Comparison of ENCODE assay signal across 10 cellular contexts in genomic region chr1:155009742-155010141, GRCh38. TPM values are rescaled to one million over a fixed set of nuclear protein-coding genes. Genes with fewer than 3 reads are reported as not detected.
DNase-seq lines count a peak whose midpoint lies in the region; ATAC-seq and TF ChIP-seq lines count a peak whose summit lies in the region.
"Had no signal": no experiment of that assay in that cellular context is flagged by ENCODE, and none has a peak within 500 bp of the region (broad histone marks: within the 10 kb centered on the region; RNA-seq: fewer than 3 reads in every experiment).

No MANE protein-coding gene starts in this region.

- CTCF ChIA-PET in Caco-2 (lab: Charles Lee) = interaction anchor here (0.6 to 2.3 kb wide), 2 partner anchors 8 to 17 kb away, joined by 3 to 10 read pairs; partner anchors contain the start of gene LENEP

- H3K27me3 Mint-ChIP-seq in Caco-2 (ENCODE audit: insufficient read depth, unreplicated experiment) (no peaks in the 10 kb centered on the region), T-helper 17 cell (no peaks in the 10 kb centered on the region)

- H3K9me3 Mint-ChIP-seq in Caco-2 (ENCODE audit: unreplicated experiment) = no peaks in the 10 kb centered on the region

- H3K27ac ChIP-seq in esophagus (ENCODE audit: low read depth in 2 of 2, low read length in 1 of 2) (peak overlapping the region; percentile 98), spleen (peak overlapping the region in 7 of 8 donors; percentile 60 to 99 (median 95))

- H3K9me3 ChIP-seq in Caco-2 (no peaks in the 10 kb centered on the region), T-helper 17 cell (ENCODE audit: control insufficient read depth, low read length, poor library complexity, severe bottlenecking) (no peaks in the 10 kb centered on the region), esophagus (ENCODE audit: control insufficient read depth in 2 of 2, insufficient read depth in 1 of 2, low read depth in 1 of 2, low read length in 1 of 2) (no peaks in the 10 kb centered on the region), spleen (no peaks in the 10 kb centered on the region)

- BruUV-seq in Caco-2 (replicated peaks; lab: Mats Ljungman, UMichigan) = no TSS peak

- H3K36me3 Mint-ChIP-seq in Caco-2 (ENCODE audit: insufficient read depth, unreplicated experiment) (peaks cover 35% of the 10 kb centered on the region), T-helper 17 cell (ENCODE audit: low read depth) (peaks cover 7% of the 10 kb centered on the region)

- DNase-seq in Caco-2 (no peak), T-helper 17 cell (no peak), spleen (peak; percentile 48), NCI-H2029 (lab: John Stamatoyannopoulos, UW) (no peak), NCI-H2081 (lab: John Stamatoyannopoulos, UW) (no peak)
- DNase-seq in stimulated activated CD4-positive, alpha-beta T cell treated with anti-CD3 and anti-CD28 coated beads, Interleukin-12 subunit alpha, Interleukin-12 subunit beta, amount 100 ng/mL, for 4 hours = no peak
- DNase-seq: NCI-H2107 had no signal

- POLR2A ChIA-PET in Caco-2 (lab: Charles Lee) = no interaction called here

- H3K4me3 ChIP-seq in Caco-2 (ENCODE audit: low read depth, low read length) (no peak overlapping the region), esophagus (ENCODE audit: low read depth in 1 of 2, low read length in 2 of 2) (peak overlapping the region; percentile 66 to 87), spleen (peak overlapping the region in 7 of 8 donors; percentile 14 to 76 (median 35))

- peaks cover 3% of the 10 kb centered on the region; the same call in 1 of the 2 replicates for H3K36me3 ChIP-seq in Caco-2 (ENCODE audit: control insufficient read depth, insufficient read depth, low read length)
- H3K36me3 ChIP-seq in esophagus (ENCODE audit: control insufficient read depth in 2 of 2, insufficient read depth in 2 of 2, low read length in 1 of 2) = peaks cover 6 to 18% of the 10 kb centered on the region in 2 donors
- H3K36me3 ChIP-seq in spleen = peaks cover 0 to 22% (median 6%) of the 10 kb centered on the region in 6 donors

- no peak for TF ChIP-seq POLR2A in spleen (IDR thresholded peaks at IDR 0.05)

- H3K4me1 ChIP-seq in Caco-2 = peaks cover 49% of the 10 kb centered on the region
- H3K4me1 ChIP-seq in esophagus (ENCODE audit: control insufficient read depth in 2 of 2, insufficient read depth in 2 of 2, low read length in 1 of 2) = peaks cover 11 to 48% of the 10 kb centered on the region in 2 donors
- H3K4me1 ChIP-seq in spleen = peaks cover 46 to 100% (median 100%) of the 10 kb centered on the region in 6 donors

- 64% methylated on average over 5 of the region's 5 CpGs for WGBS in esophagus, 2 donors
- WGBS in spleen, 5 donors = 71 to 84% (median 83%) methylated on average over 5 of the region's 5 CpGs

- H3K4me3 Mint-ChIP-seq in Caco-2 (ENCODE audit: unreplicated experiment) = no peak overlapping the region
- H3K4me3 Mint-ChIP-seq in T-helper 17 cell = peak overlapping the region; percentile 98

- intact Hi-C loops in Caco-2 (cut with micrococcal nuclease; ENCODE audit: unreplicated experiment) = no loop called here
- intact Hi-C loops in spleen (cut with DNase I; ENCODE audit: low total_unique reads) = loop anchor here (10.0 kb wide), 1 partner anchor 55 kb away; the partner anchor contains the start of gene EFNA4

- H3K4me1 Mint-ChIP-seq in Caco-2 (ENCODE audit: low read depth, unreplicated experiment) = peaks cover 25% of the 10 kb centered on the region
- peaks cover 69% of the 10 kb centered on the region for H3K4me1 Mint-ChIP-seq in T-helper 17 cell

- TF ChIP-seq CTCF in Caco-2 (IDR thresholded peaks at IDR 0.05; ENCODE audit: insufficient read depth in 1 of 2, low read depth in 1 of 2, low read length in 1 of 2, severe bottlenecking in 1 of 2, unreplicated experiment in 1 of 2) = no peak
- no peak for TF ChIP-seq CTCF in spleen (IDR thresholded peaks at IDR 0.05 in 8 of 11, conservative IDR thresholded peaks at IDR 0.05 in 3 of 11)

- H3K27ac Mint-ChIP-seq in Caco-2 (ENCODE audit: unreplicated experiment) (peak overlapping the region; percentile 45), T-helper 17 cell (peak overlapping the region; percentile 95)

- H3K27me3 ChIP-seq in Caco-2 (replicated peaks; ENCODE audit: control insufficient read depth, insufficient read depth, low read length) (no peaks in the 10 kb centered on the region), esophagus (ENCODE audit: control insufficient read depth in 1 of 2, insufficient read depth in 2 of 2, low read length in 2 of 2) (no peaks in the 10 kb centered on the region), spleen (replicated peaks in 1 of 7) (no peaks in the 10 kb centered on the region)

- no peak for ATAC-seq in T-helper 17 cell

RNA-seq across cellular contexts. Expression of gene ZBTB7B, which starts 7.1 kb away (rescaled TPM):
- total RNA-seq in Caco-2 (2022) (42.9 and 46.8 TPM in 2 replicates), T-helper 17 cell (10 to 100 TPM; 63.8 to 73.6 TPM), spleen (10 to 100 TPM; 44.0 to 88.9 (median 68.8) TPM)
- polyA plus RNA-seq in esophagus (10 to 100 TPM; 71.7 to 95.8 TPM), spleen (10 to 100 TPM; 11.1 to 38.6 (median 13.4) TPM)

RNA-seq across cellular contexts. Expression of gene LENEP, which starts 16.4 kb away (rescaled TPM):
- 0.50 and 0.53 TPM in 2 replicates for total RNA-seq in Caco-2 (2022)
- not detected for total RNA-seq in T-helper 17 cell
- polyA plus RNA-seq in esophagus = under 1 TPM in 1 of 2 donors, not detected in 1; 0.22 TPM
- under 1 TPM in 1 of 7 donors, not detected in 6; 0.60 TPM for total RNA-seq in spleen
- polyA plus RNA-seq in spleen = not detected
- total RNA-seq: Daoy had no signal
- polyA plus RNA-seq: neural cell had no signal

RNA-seq across cellular contexts. Expression of gene DCST2, which starts 23.8 kb away (rescaled TPM):
- total RNA-seq in Caco-2 (2022) (0.26 and 0.61 TPM in 2 replicates), T-helper 17 cell (1 to 10 TPM in 1 of 2 donors, under 1 TPM in 1; 0.94 to 1.3 TPM), spleen (1 to 10 TPM in 2 of 7 donors, under 1 TPM in 4, not detected in 1; 0.54 to 4.1 (median 0.71) TPM)
- polyA plus RNA-seq in esophagus (10 to 100 TPM in 1 of 2 donors, 1 to 10 TPM in 1; 1.7 to 10.1 TPM), spleen (1 to 10 TPM; 1.0 to 2.1 (median 1.7) TPM)
- total RNA-seq: Daoy had no signal

RNA-seq across cellular contexts. Expression of gene DCST1, which starts 23.9 kb away (rescaled TPM):
- 0.32 TPM in 1 of 2 replicates, not detected in the other for total RNA-seq in Caco-2 (2022)
- under 1 TPM; 0.23 to 0.57 TPM for total RNA-seq in T-helper 17 cell
- polyA plus RNA-seq in esophagus = under 1 TPM; 0.14 to 0.29 TPM
- not detected for total RNA-seq in spleen
- not detected for polyA plus RNA-seq in spleen
- total RNA-seq: Daoy had no signal
- polyA plus RNA-seq: neural cell had no signal

RNA-seq across cellular contexts. Expression of gene FLAD1, which starts 26.6 kb away (rescaled TPM):
- total RNA-seq in Caco-2 (2022) = 51.3 and 61.5 TPM in 2 replicates
- 10 to 100 TPM; 33.2 to 34.7 TPM for total RNA-seq in T-helper 17 cell
- 10 to 100 TPM; 27.1 TPM for polyA plus RNA-seq in esophagus
- 10 to 100 TPM; 27.1 to 35.8 (median 30.3) TPM for total RNA-seq in spleen
- 10 to 100 TPM; 31.9 to 43.4 (median 40.1) TPM for polyA plus RNA-seq in spleen
